1 cellular context compared by ENCODE assay signal in genomic region chr4:139301143-139301820, GRCh38.
TF ChIP-seq lines count a peak whose summit lies in the region.

NAA15 (plus strand) TSS chr4:139301505; CDS start chr4:139301778, 273 bp downstream.

TF ChIP-seq in HepG2, 621 proteins besides CTCF, POLR2A, EP300 and RAD21 (continued from another document and continues in another):
- peak; percentile 12; the same call in 1 of the 2 replicates for TF ChIP-seq ARID5B (CRISPR knock-in tag; IDR thresholded peaks at IDR 0.05)
- no peak for TF ChIP-seq ARID2 (CRISPR knock-in tag; IDR thresholded peaks at IDR 0.05; ENCODE audit: borderline replicate concordance)
- no peak for TF ChIP-seq NR2F2 (IDR thresholded peaks at IDR 0.05; ENCODE audit: borderline replicate concordance, low read depth)
- TF ChIP-seq RBAK (CRISPR knock-in tag; IDR thresholded peaks at IDR 0.05): no peak
- no peak for TF ChIP-seq FOXP1 (IDR thresholded peaks at IDR 0.05)
- no peak for TF ChIP-seq FOXP1 (CRISPR knock-in tag; IDR thresholded peaks at IDR 0.05)
- peak; percentile 94 for TF ChIP-seq SAP130 (CRISPR knock-in tag; IDR thresholded peaks at IDR 0.05; ENCODE audit: low read depth)
- peak; percentile 72; the same call in 1 of the 2 replicates for TF ChIP-seq ZNF350 (CRISPR knock-in tag; IDR thresholded peaks at IDR 0.05; ENCODE audit: borderline replicate concordance, low read depth)
- no peak for TF ChIP-seq SATB2 (CRISPR knock-in tag; IDR thresholded peaks at IDR 0.05)
- no peak for TF ChIP-seq SNAI1 (CRISPR knock-in tag; IDR thresholded peaks at IDR 0.05; ENCODE audit: borderline replicate concordance)
- no peak for TF ChIP-seq ATF7 (IDR thresholded peaks at IDR 0.05)
- no peak for TF ChIP-seq ATF7 (CRISPR knock-in tag; IDR thresholded peaks at IDR 0.05)
- peak; percentile 78 for TF ChIP-seq UBTF (CRISPR knock-in tag; IDR thresholded peaks at IDR 0.05)
- no peak for TF ChIP-seq ZNF775 (CRISPR knock-in tag; IDR thresholded peaks at IDR 0.05; ENCODE audit: borderline replicate concordance)
- TF ChIP-seq TOPORS (CRISPR knock-in tag; IDR thresholded peaks at IDR 0.05): peak; percentile 73; the same call in 1 of the 2 replicates
- TF ChIP-seq ZNF468 (CRISPR knock-in tag; IDR thresholded peaks at IDR 0.05): no peak
- TF ChIP-seq ZHX2 (IDR thresholded peaks at IDR 0.05; ENCODE audit: low read depth): peak; percentile 85
- no peak for TF ChIP-seq ZHX2 (CRISPR knock-in tag; IDR thresholded peaks at IDR 0.05; ENCODE audit: borderline replicate concordance)
- TF ChIP-seq ZNF615 (CRISPR knock-in tag; IDR thresholded peaks at IDR 0.05; ENCODE audit: borderline replicate concordance): no peak
- no peak for TF ChIP-seq RFX1 (IDR thresholded peaks at IDR 0.05)
- no peak for TF ChIP-seq TEF (CRISPR knock-in tag; IDR thresholded peaks at IDR 0.05)
- TF ChIP-seq HDAC6 (IDR thresholded peaks at IDR 0.05; ENCODE audit: low read depth, low read length): no peak
- TF ChIP-seq ZNF33B (CRISPR knock-in tag; IDR thresholded peaks at IDR 0.05): no peak
- peak; percentile 58; the same call in 1 of the 2 replicates for TF ChIP-seq TFAP4 (IDR thresholded peaks at IDR 0.05; ENCODE audit: borderline replicate concordance, low read depth)
- peak; percentile 75; the same call in 1 of the 2 replicates for TF ChIP-seq THAP7 (CRISPR knock-in tag; IDR thresholded peaks at IDR 0.05)
- peak; percentile 46 for TF ChIP-seq MED8 (CRISPR knock-in tag; IDR thresholded peaks at IDR 0.05; ENCODE audit: insufficient replicate concordance)
- peak; percentile 88 for TF ChIP-seq TARDBP (CRISPR knock-in tag; IDR thresholded peaks at IDR 0.05)
- no peak for TF ChIP-seq E2F2 (CRISPR knock-in tag; IDR thresholded peaks at IDR 0.05; ENCODE audit: borderline replicate concordance)
- no peak for TF ChIP-seq LCORL (IDR thresholded peaks at IDR 0.05)
- TF ChIP-seq LCORL (CRISPR knock-in tag; IDR thresholded peaks at IDR 0.05): peak; percentile 65; the same call in 1 of the 2 replicates
- TF ChIP-seq ZNF276 (CRISPR knock-in tag; IDR thresholded peaks at IDR 0.05; ENCODE audit: low read depth): no peak; the same call in 1 of the 2 replicates
- no peak for TF ChIP-seq HNRNPH1 (optimal IDR thresholded peaks at IDR 0.05; ENCODE audit: low read depth, low read length)
- no peak for TF ChIP-seq ZNF546 (CRISPR knock-in tag; conservative IDR thresholded peaks at IDR 0.05)
- TF ChIP-seq HDAC2 (CRISPR knock-in tag; IDR thresholded peaks at IDR 0.05): peak; percentile 57; the same call in 1 of the 2 replicates
- no peak for TF ChIP-seq ZBTB49 (CRISPR knock-in tag; IDR thresholded peaks at IDR 0.05; ENCODE audit: borderline replicate concordance)
- no peak for TF ChIP-seq ATF1 (CRISPR knock-in tag; IDR thresholded peaks at IDR 0.05)
- TF ChIP-seq EHMT2 (IDR thresholded peaks at IDR 0.05; ENCODE audit: borderline replicate concordance, low read depth, low read length): no peak
- peak; percentile 84 for TF ChIP-seq SALL1 (CRISPR knock-in tag; IDR thresholded peaks at IDR 0.05)
- TF ChIP-seq SMAD1 (CRISPR knock-in tag; IDR thresholded peaks at IDR 0.05; ENCODE audit: borderline replicate concordance, low read depth): peak; percentile 50; the same call in 1 of the 2 replicates
- 0 out of 2 replicates have a peak, but pooled peaks have one; percentile 60 for TF ChIP-seq BRF2 (CRISPR knock-in tag; IDR thresholded peaks at IDR 0.05)
